Comparison of ENCODE assay signal across 8 cellular contexts in the genomic region with DNA sequence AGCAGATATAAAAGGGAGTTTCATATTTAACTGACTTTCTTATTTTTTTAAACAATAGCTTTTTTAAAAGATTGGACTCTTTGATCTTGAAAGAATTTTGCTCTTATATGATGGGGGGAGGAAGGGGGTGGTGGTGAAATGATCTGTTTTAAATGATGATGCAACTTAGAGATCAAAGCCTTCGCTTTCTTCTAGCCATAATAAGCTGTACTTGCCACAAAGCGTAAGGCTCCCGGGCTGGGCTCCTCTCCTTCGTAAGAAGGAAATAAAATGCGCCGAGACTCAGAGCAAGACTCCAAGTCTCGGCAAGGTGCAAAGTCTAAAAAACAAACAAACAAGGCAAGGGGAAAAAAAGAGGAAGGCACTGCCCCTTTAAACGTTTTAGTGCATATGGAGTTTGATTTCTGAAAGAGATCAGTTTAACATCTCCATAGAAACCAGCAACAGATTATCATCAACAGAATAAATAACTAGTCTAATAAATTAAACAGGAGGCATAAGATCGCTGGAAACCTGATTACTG.
DNase-seq lines count a peak whose midpoint lies in the region; ATAC-seq and TF ChIP-seq lines count a peak whose summit lies in the region.

No MANE protein-coding gene starts in this region.

- H3K9ac ChIP-seq in HUES6 (ENCODE audit: low read length): no peak overlapping the region

- H3K4me3 ChIP-seq in HUES6 (ENCODE audit: low read depth, low read length) (peak overlapping the region; percentile 83), astrocyte of the spinal cord (ENCODE audit: low read depth, low read length) (no peak overlapping the region), muscle layer of duodenum (ENCODE audit: low read depth in 1 of 2, low read length in 2 of 2) (peak overlapping the region; percentile 41 to 90)

- H3K27ac ChIP-seq in C4-2B (peak overlapping the region; percentile 83), HUES6 (ENCODE audit: low read depth, low read length) (no peak overlapping the region), muscle layer of duodenum (ENCODE audit: low read length) (peak overlapping the region; percentile 49)

- no peak for ATAC-seq in HG03342 (IDR thresholded peaks at IDR 0.05; ENCODE audit: unreplicated experiment)
- no peak for ATAC-seq in GM18867 (IDR thresholded peaks at IDR 0.05; ENCODE audit: unreplicated experiment)
- ATAC-seq in GM19328 (IDR thresholded peaks at IDR 0.05; ENCODE audit: unreplicated experiment): no peak

- H3K4me1 ChIP-seq in HUES6 (ENCODE audit: control insufficient read depth, insufficient read depth, low read length) (peaks cover 15% of the 10 kb centered on the region), muscle layer of duodenum (ENCODE audit: control insufficient read depth in 1 of 2, insufficient read depth in 2 of 2, low read length in 2 of 2) (peaks cover 3 to 53% of the 10 kb centered on the region in 2 donors)

- in situ Hi-C loops in astrocyte of the spinal cord (cut with HindIII; ENCODE audit: low sequenced_read_pairs): no loop called here

- DNase-seq in astrocyte of the spinal cord (ENCODE audit: low read depth, low spot score) (peak; percentile 14), NCI-H128 (lab: John Stamatoyannopoulos, UW; ENCODE audit: unreplicated experiment) (no peak)

- H3K27me3 ChIP-seq in HUES6 (ENCODE audit: control insufficient read depth, insufficient read depth, low read length): peaks cover 67% of the 10 kb centered on the region
- no peaks in the 10 kb centered on the region for H3K27me3 ChIP-seq in muscle layer of duodenum (ENCODE audit: low read depth, low read length)

- TF ChIP-seq CTCF in C4-2B (conservative IDR thresholded peaks at IDR 0.05) (no peak), astrocyte of the spinal cord (IDR thresholded peaks at IDR 0.05; ENCODE audit: low read depth, low read length) (no peak)

- H3K36me3 ChIP-seq in HUES6 (ENCODE audit: control insufficient read depth, insufficient read depth, low read length) (no peaks in the 10 kb centered on the region), muscle layer of duodenum (ENCODE audit: control insufficient read depth in 1 of 2, insufficient read depth in 2 of 2, low read length in 2 of 2) (no peaks in the 10 kb centered on the region)

- no peaks in the 10 kb centered on the region for H3K9me3 ChIP-seq in HUES6 (ENCODE audit: control insufficient read depth, insufficient read depth, low read depth, low read length)
- H3K9me3 ChIP-seq in muscle layer of duodenum (ENCODE audit: control insufficient read depth in 1 of 2, low read length in 2 of 2): no peaks in the 10 kb centered on the region
